27 cellular contexts compared by ENCODE assay signal in genomic region chr3:48979451-48979850, GRCh38.
"Had no signal": no experiment of that assay in that cellular context is flagged by ENCODE, and none has a peak within 500 bp of the region (broad histone marks: within the 10 kb centered on the region; RNA-seq: fewer than 3 reads in every experiment).

No MANE protein-coding gene starts in this region.

- H3K27ac Mint-ChIP-seq: activated CD4-positive, alpha-beta memory T cell treated with anti-CD3 and anti-CD28 coated beads for 36 hours; activated CD8-positive, alpha-beta memory T cell treated with anti-CD3 and anti-CD28 coated beads, Interleukin-2, amount 10 ng/mL, durations not matched to agents 7 days and 5 days; activated CD8-positive, alpha-beta T cell treated with anti-CD3 and anti-CD28 coated beads, Interleukin-2, amount 10 ng/mL, durations not matched to agents 7 days and 5 days; activated naive CD8-positive, alpha-beta T cell had no signal

- DNase-seq: activated CD4-positive, alpha-beta memory T cell treated with anti-CD3 and anti-CD28 coated beads for 36 hours; activated CD4-positive, alpha-beta T cell treated with anti-CD3 and anti-CD28 coated beads for 1 hour; activated CD4-positive, alpha-beta T cell treated with anti-CD3 and anti-CD28 coated beads for 48 hours; activated CD8-positive, alpha-beta memory T cell treated with anti-CD3 and anti-CD28 coated beads, Interleukin-2, amount 10 ng/mL, durations not matched to agents 7 days and 5 days; activated CD8-positive, alpha-beta memory T cell treated with anti-CD3 and anti-CD28 coated beads, Interleukin-2, amount 50 U/mL, for 4 hours; activated CD8-positive, alpha-beta T cell treated with anti-CD3 and anti-CD28 coated beads, Interleukin-2, amount 10 ng/mL, durations not matched to agents 7 days and 5 days; activated gamma-delta T cell treated with Interleukin-2 at 50 U/mL for 16 hours; activated naive CD4-positive, alpha-beta T cell treated with anti-CD3 and anti-CD28 coated beads, Interleukin-2, amount 50 U/mL, for 16 hours; activated naive CD4-positive, alpha-beta T cell treated with Interleukin-2 at 50 U/mL for 16 hours; activated T-cell treated with anti-CD3 and anti-CD28 coated beads, Interleukin-2, amount 50 U/mL, for 48 hours; amniotic stem cell; anterior cingulate cortex; brain microvascular endothelial cell; caudate nucleus; cortex of kidney; dermis blood vessel endothelial cell; effector CD4-positive, alpha-beta T cell; effector memory CD8-positive, alpha-beta T cell; erythroblast; foreskin keratinocyte; gastrocnemius medialis; glutamatergic neuron; heart left ventricle; T-helper 1 cell; T-helper 2 cell had no signal

- H3K27me3 ChIP-seq: brain microvascular endothelial cell, esophagus muscularis mucosa, foreskin keratinocyte, gastrocnemius medialis, heart left ventricle had no signal

- ATAC-seq: activated CD8-positive, alpha-beta memory T cell treated with anti-CD3 and anti-CD28 coated beads, Interleukin-2, amount 10 ng/mL, durations not matched to agents 7 days and 5 days; activated CD8-positive, alpha-beta T cell treated with anti-CD3 and anti-CD28 coated beads, Interleukin-2, amount 10 ng/mL, durations not matched to agents 7 days and 5 days; effector memory CD8-positive, alpha-beta T cell; foreskin keratinocyte; gastrocnemius medialis had no signal

- H3K9me3 Mint-ChIP-seq: activated CD4-positive, alpha-beta memory T cell treated with anti-CD3 and anti-CD28 coated beads for 36 hours; effector memory CD8-positive, alpha-beta T cell had no signal

- H3K4me1 ChIP-seq: foreskin keratinocyte, gastrocnemius medialis had no signal

- H3K27ac ChIP-seq: brain microvascular endothelial cell, esophagus muscularis mucosa, foreskin keratinocyte, gastrocnemius medialis, heart left ventricle had no signal

- H3K9me3 ChIP-seq: esophagus muscularis mucosa, gastrocnemius medialis, heart left ventricle had no signal

- H3K27me3 Mint-ChIP-seq: activated CD4-positive, alpha-beta memory T cell treated with anti-CD3 and anti-CD28 coated beads for 36 hours; activated CD8-positive, alpha-beta memory T cell treated with anti-CD3 and anti-CD28 coated beads, Interleukin-2, amount 10 ng/mL, durations not matched to agents 7 days and 5 days; activated naive CD8-positive, alpha-beta T cell; effector memory CD8-positive, alpha-beta T cell had no signal

- H3K4me3 ChIP-seq: esophagus muscularis mucosa, gastrocnemius medialis, heart left ventricle had no signal

- H3K4me1 Mint-ChIP-seq: activated CD8-positive, alpha-beta memory T cell treated with anti-CD3 and anti-CD28 coated beads, Interleukin-2, amount 10 ng/mL, durations not matched to agents 7 days and 5 days had no signal

- H3K4me3 Mint-ChIP-seq: activated CD4-positive, alpha-beta memory T cell treated with anti-CD3 and anti-CD28 coated beads for 36 hours; activated CD8-positive, alpha-beta memory T cell treated with anti-CD3 and anti-CD28 coated beads, Interleukin-2, amount 10 ng/mL, durations not matched to agents 7 days and 5 days; activated CD8-positive, alpha-beta T cell treated with anti-CD3 and anti-CD28 coated beads, Interleukin-2, amount 10 ng/mL, durations not matched to agents 7 days and 5 days; activated naive CD8-positive, alpha-beta T cell; effector memory CD8-positive, alpha-beta T cell had no signal
